Comparison of ENCODE assay signal across 24 cellular contexts in the genomic region with DNA sequence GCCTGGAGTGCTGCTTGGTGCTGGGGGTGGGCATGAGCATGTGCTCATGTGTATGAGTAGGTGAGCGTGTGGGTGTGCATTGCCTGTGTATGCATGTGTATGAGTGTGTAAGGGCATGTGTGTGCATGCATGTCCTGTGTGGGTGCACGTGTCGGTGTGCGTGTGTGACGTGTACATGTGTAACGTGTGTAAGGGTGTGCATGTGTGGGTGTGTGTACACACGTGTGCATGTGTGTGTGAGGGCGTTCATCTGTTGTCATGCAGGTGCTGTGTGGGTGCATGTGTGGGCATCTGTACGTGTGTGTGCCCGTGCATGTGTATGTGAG. TPM values are rescaled to one million over a fixed set of nuclear protein-coding genes. Genes with fewer than 3 reads are reported as not detected.
DNase-seq lines count a peak whose midpoint lies in the region; TF ChIP-seq lines count a peak whose summit lies in the region.
"Had no signal": no experiment of that assay in that cellular context is flagged by ENCODE, and none has a peak within 500 bp of the region (broad histone marks: within the 10 kb centered on the region; RNA-seq: fewer than 3 reads in every experiment).

No MANE protein-coding gene starts in this region.

- peaks cover 4% of the 10 kb centered on the region for H3K4me1 Mint-ChIP-seq in endothelial cell (ENCODE audit: unreplicated experiment)
- H3K4me1 Mint-ChIP-seq in osteocyte (ENCODE audit: unreplicated experiment), result peaks cover 44% of the 10 kb centered on the region
- H3K4me1 Mint-ChIP-seq: activated naive CD4-positive, alpha-beta T cell treated with anti-CD3 and anti-CD28 coated beads, Interleukin-2, amount 50 U/mL, for 24 hours; memory B cell had no signal

- H3K27ac ChIP-seq in BLaER1, result no peak overlapping the region
- H3K27ac ChIP-seq in RWPE1, result peak overlapping the region; percentile 66
- H3K27ac ChIP-seq in A673 (ENCODE audit: low read depth, low read length, poor library complexity, severe bottlenecking), result no peak overlapping the region
- H3K27ac ChIP-seq: SJCRH30, suprapubic skin, uterus, WERI-Rb-1 had no signal

- POLR2A ChIA-PET in RWPE1 (lab: Yijun Ruan, JAX; ENCODE audit: low non-redundant PET) (no interaction called here), A673 (lab: Charles Lee; ENCODE audit: low non-redundant PET) (no interaction called here)

- H3K27me3 ChIP-seq in BLaER1, result peaks cover 29% of the 10 kb centered on the region
- H3K27me3 ChIP-seq in A673 (replicated peaks; ENCODE audit: insufficient read depth, low read depth, low read length, poor library complexity), result no peaks in the 10 kb centered on the region
- H3K27me3 ChIP-seq: SJCRH30, suprapubic skin, uterus had no signal

- no peak overlapping the region for H3K9ac ChIP-seq in BLaER1

- H3K4me3 Mint-ChIP-seq in endothelial cell (ENCODE audit: unreplicated experiment), result no peak overlapping the region
- H3K4me3 Mint-ChIP-seq in osteocyte (ENCODE audit: unreplicated experiment), result no peak overlapping the region
- H3K4me3 Mint-ChIP-seq: activated naive CD4-positive, alpha-beta T cell treated with anti-CD3 and anti-CD28 coated beads, Interleukin-2, amount 50 U/mL, for 24 hours; CD8-positive, alpha-beta T cell; memory B cell had no signal

- H3K27me3 Mint-ChIP-seq in endothelial cell (ENCODE audit: unreplicated experiment), result peaks cover 7% of the 10 kb centered on the region
- H3K27me3 Mint-ChIP-seq in osteocyte (ENCODE audit: unreplicated experiment), result no peaks in the 10 kb centered on the region
- H3K27me3 Mint-ChIP-seq: activated naive CD4-positive, alpha-beta T cell treated with anti-CD3 and anti-CD28 coated beads, Interleukin-2, amount 50 U/mL, for 24 hours had no signal

- H3K27ac Mint-ChIP-seq in endothelial cell (ENCODE audit: unreplicated experiment), result peak overlapping the region; percentile 65
- H3K27ac Mint-ChIP-seq in osteocyte (ENCODE audit: unreplicated experiment), result peak overlapping the region; percentile 14
- H3K27ac Mint-ChIP-seq: activated naive CD4-positive, alpha-beta T cell treated with anti-CD3 and anti-CD28 coated beads, Interleukin-2, amount 50 U/mL, for 24 hours; activated T-helper 2 cell treated with anti-CD3 and anti-CD28 coated beads, Interferon-gamma antibody, Interleukin-2, Interleukin-4, amounts not matched to agents 10 μg/mL and 5 μg/mL and 100 μg/mL, durations not matched to agents 14 hours and 24 hours and 36 hours; CD8-positive, alpha-beta T cell; memory B cell had no signal

- H3K36me3 ChIP-seq in BLaER1 (peaks cover 28% of the 10 kb centered on the region), A673 (ENCODE audit: insufficient read depth, low read length, poor library complexity, severe bottlenecking) (peaks cover 3% of the 10 kb centered on the region)
- H3K36me3 ChIP-seq: SJCRH30, uterus, WERI-Rb-1 had no signal

- TF ChIP-seq CTCF in RWPE1 (conservative IDR thresholded peaks at IDR 0.05; ENCODE audit: low read depth), result no peak
- TF ChIP-seq CTCF in endothelial cell (IDR thresholded peaks at IDR 0.05; ENCODE audit: unreplicated experiment), result no peak
- TF ChIP-seq CTCF in osteocyte (IDR thresholded peaks at IDR 0.05), result no peak
- TF ChIP-seq CTCF in A673 (conservative IDR thresholded peaks at IDR 0.05; ENCODE audit: low read depth, low read length), result no peak

- H3K9me3 Mint-ChIP-seq in endothelial cell (ENCODE audit: unreplicated experiment) (no peaks in the 10 kb centered on the region), osteocyte (ENCODE audit: unreplicated experiment) (no peaks in the 10 kb centered on the region)
- H3K9me3 Mint-ChIP-seq: activated naive CD4-positive, alpha-beta T cell treated with anti-CD3 and anti-CD28 coated beads, Interleukin-2, amount 50 U/mL, for 24 hours; activated T-helper 2 cell treated with anti-CD3 and anti-CD28 coated beads, Interferon-gamma antibody, Interleukin-2, Interleukin-4, amounts not matched to agents 10 μg/mL and 5 μg/mL and 100 μg/mL, durations not matched to agents 14 hours and 24 hours and 36 hours; CD8-positive, alpha-beta T cell; memory B cell had no signal

- CTCF ChIA-PET in RWPE1 (lab: Yijun Ruan, JAX) (no interaction called here), A673 (lab: Charles Lee) (no interaction called here)

- no TSS peak for BruUV-seq in A673 (replicated peaks; lab: Mats Ljungman, UMichigan)

- H3K4me2 ChIP-seq in BLaER1, result peak overlapping the region; percentile 68

- H3K4me1 ChIP-seq in BLaER1 (peaks cover 53% of the 10 kb centered on the region), A673 (ENCODE audit: insufficient read depth, low read length, poor library complexity, severe bottlenecking) (no peaks in the 10 kb centered on the region)
- H3K4me1 ChIP-seq: SJCRH30, uterus had no signal

- DNase-seq in RWPE1 (ENCODE audit: low spot score) (no peak), endothelial cell (ENCODE audit: low spot score) (no peak), osteocyte (ENCODE audit: extremely low spot score, unreplicated experiment) (no peak), hepatic stellate cell (ENCODE audit: low spot score) (no peak), NCI-H524 (lab: John Stamatoyannopoulos, UW) (no peak), A673 (ENCODE audit: low spot score) (no peak), NCI-H82 treated with DMSO at 0.1 percent for 48 hours (lab: John Stamatoyannopoulos, UW; ENCODE audit: unreplicated experiment) (no peak)
- DNase-seq: activated CD4-positive, alpha-beta T cell treated with anti-CD3 and anti-CD28 coated beads for 48 hours; activated CD8-positive, alpha-beta memory T cell treated with anti-CD3 and anti-CD28 coated beads for 24 hours; activated T-cell treated with anti-CD3 and anti-CD28 coated beads for 4 hours; CD8-positive, alpha-beta T cell; NCI-H2081 treated with DMSO at 0.1 percent for 48 hours; NCI-H2227 treated with DMSO at 0.1 percent for 48 hours; SJCRH30; stimulated activated CD4-positive, alpha-beta T cell treated with anti-CD3 and anti-CD28 coated beads, Interleukin-15, amount 100 ng/mL, for 24 hours; stimulated activated CD4-positive, alpha-beta T cell treated with anti-CD3 and anti-CD28 coated beads, Interleukin-4, amount 100 ng/mL, for 4 hours; SW 1271; uterus; WERI-Rb-1 had no signal

- peaks cover 4% of the 10 kb centered on the region for H3K36me3 Mint-ChIP-seq in endothelial cell (ENCODE audit: low read depth, unreplicated experiment)
- peaks cover 9% of the 10 kb centered on the region for H3K36me3 Mint-ChIP-seq in osteocyte (ENCODE audit: unreplicated experiment)
- H3K36me3 Mint-ChIP-seq: activated naive CD4-positive, alpha-beta T cell treated with anti-CD3 and anti-CD28 coated beads, Interleukin-2, amount 50 U/mL, for 24 hours; CD8-positive, alpha-beta T cell; memory B cell had no signal

- peaks cover 75% of the 10 kb centered on the region for H4K20me1 ChIP-seq in BLaER1

- H3K4me3 ChIP-seq in BLaER1 (no peak overlapping the region), A673 (ENCODE audit: low read depth, low read length, poor library complexity, severe bottlenecking) (no peak overlapping the region)
- H3K4me3 ChIP-seq: SJCRH30, suprapubic skin, uterus had no signal

- no peaks in the 10 kb centered on the region for H3K9me3 ChIP-seq in BLaER1
- no peaks in the 10 kb centered on the region for H3K9me3 ChIP-seq in A673 (ENCODE audit: low read depth, low read length, poor library complexity, severe bottlenecking)
- H3K9me3 ChIP-seq: SJCRH30, suprapubic skin, uterus had no signal

- intact Hi-C loops in A673 (cut with micrococcal nuclease; ENCODE audit: unreplicated experiment), result no loop called here

RNA-seq across cellular contexts. Expression of a gene that starts 30.3 kb away (rescaled TPM):
- 3.1 TPM for total RNA-seq in endothelial cell (ENCODE audit: unreplicated experiment)
- 132 and 143 TPM in 2 replicates for total RNA-seq in osteocyte
- total RNA-seq in A673 (2021), result 35.8 and 36.3 TPM in 2 replicates
